9 cellular contexts compared by ENCODE assay signal in the genomic region with DNA sequence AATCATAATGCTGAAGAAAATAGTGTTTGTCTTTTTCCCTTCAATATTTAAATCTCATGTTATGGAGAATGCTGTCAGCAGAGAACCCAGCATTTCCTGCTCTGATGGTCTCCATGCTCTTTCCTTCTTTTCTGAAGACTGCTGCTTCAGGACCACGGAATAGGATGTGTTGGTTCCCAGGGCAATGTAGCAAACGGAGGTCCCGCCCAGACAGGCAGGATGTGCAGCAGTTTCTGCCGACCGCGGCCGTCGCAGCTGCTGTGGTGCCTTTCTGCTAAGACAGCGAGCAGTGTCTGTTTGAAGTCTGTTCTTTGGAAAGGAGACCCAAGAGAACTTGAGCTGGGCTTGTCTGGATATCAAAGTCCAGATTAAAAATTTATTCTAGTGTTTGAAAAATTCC.
A peak's percentile ranks its signal among the peaks of the same experiment; 100 is the strongest.
DNase-seq lines count a peak whose midpoint lies in the region; ATAC-seq, FAIRE-seq and TF ChIP-seq lines count a peak whose summit lies in the region.
"Had no signal": no experiment of that assay in that cellular context is flagged by ENCODE, and none has a peak within 500 bp of the region (broad histone marks: within the 10 kb centered on the region; RNA-seq: fewer than 3 reads in every experiment).

No MANE protein-coding gene starts in this region.

- H4K20me1 ChIP-seq in Loucy (ENCODE audit: insufficient read depth, low read length, poor library complexity, severe bottlenecking) = no peaks in the 10 kb centered on the region

- peak overlapping the region; percentile 74 for H3K18ac ChIP-seq in neuronal stem cell (ENCODE audit: low read length)

- no peak for ATAC-seq in pancreas
- ATAC-seq in HG03439 (IDR thresholded peaks at IDR 0.05; ENCODE audit: unreplicated experiment) = no peak

- H3F3A ChIP-seq in Loucy (ENCODE audit: low read depth) = no peaks in the 10 kb centered on the region

- TF ChIP-seq CTCF in Loucy (conservative IDR thresholded peaks at IDR 0.05; ENCODE audit: low read length) = no peak
- no peak for TF ChIP-seq CTCF in cardiac fibroblast (IDR thresholded peaks at IDR 0.05; ENCODE audit: low read depth, low read length)
- TF ChIP-seq CTCF in pancreas (IDR thresholded peaks at IDR 0.05) = no peak

- H3K27me3 ChIP-seq in Loucy (ENCODE audit: insufficient read depth, low read length, poor library complexity, severe bottlenecking) (peaks cover 7% of the 10 kb centered on the region), neuronal stem cell (ENCODE audit: control insufficient read depth in 3 of 3, insufficient read depth in 3 of 3, low read depth in 1 of 3, low read length in 3 of 3) (no peaks in the 10 kb centered on the region), pancreas (no peaks in the 10 kb centered on the region)
- H3K27me3 ChIP-seq: right lobe of liver had no signal

- no peak overlapping the region for H4K91ac ChIP-seq in neuronal stem cell (ENCODE audit: low read depth, low read length, poor library complexity)

- no peak overlapping the region for H2BK15ac ChIP-seq in neuronal stem cell (ENCODE audit: low read length)

- H3K9me3 ChIP-seq in Loucy (ENCODE audit: insufficient read depth, low read depth, low read length) (no peaks in the 10 kb centered on the region), neuronal stem cell (replicated peaks in 1 of 2; ENCODE audit: control insufficient read depth in 2 of 2, insufficient read depth in 1 of 2, low read depth in 1 of 2, low read length in 2 of 2) (no peaks in the 10 kb centered on the region), pancreas (no peaks in the 10 kb centered on the region)
- H3K9me3 ChIP-seq: right lobe of liver had no signal

- H3K27ac ChIP-seq in neuronal stem cell (replicated peaks; ENCODE audit: low read length) (no peak overlapping the region), pancreas (no peak overlapping the region)
- H3K27ac ChIP-seq: right lobe of liver had no signal

- no peak overlapping the region for H3K14ac ChIP-seq in neuronal stem cell (ENCODE audit: low read length)

- H2AFZ ChIP-seq in Loucy (ENCODE audit: low read length) = peak overlapping the region; percentile 74
- H2AFZ ChIP-seq in neuronal stem cell (ENCODE audit: low read length) = peak overlapping the region; percentile 77

- peak overlapping the region; percentile 67 for H3K4me3 ChIP-seq in Loucy (ENCODE audit: low read length, poor library complexity, severe bottlenecking)
- no peak overlapping the region for H3K4me3 ChIP-seq in cardiac fibroblast (replicated peaks in 1 of 2; ENCODE audit: low read depth in 2 of 2, low read length in 2 of 2)
- no peak overlapping the region for H3K4me3 ChIP-seq in neuronal stem cell (ENCODE audit: low read length in 2 of 2)
- H3K4me3 ChIP-seq in pancreas = no peak overlapping the region
- H3K4me3 ChIP-seq: right lobe of liver had no signal

- DNase-seq in GM03348 (ENCODE audit: low spot score) (peak; percentile 44), cardiac fibroblast (ENCODE audit: low read depth in 2 of 2) (peak; percentile 54 to 69), neuronal stem cell (ENCODE audit: low spot score) (no peak), COLO829 (ENCODE audit: low spot score) (no peak), pancreas (no peak)
- no peak for DNase-seq in stimulated activated naive CD4-positive, alpha-beta T cell (lab: John Stamatoyannopoulos, UW)
- DNase-seq: right lobe of liver had no signal

- intact Hi-C loops in pancreas (cut with DNase I) = no loop called here

- H3K9ac ChIP-seq in Loucy (ENCODE audit: low read depth, low read length, poor library complexity, severe bottlenecking) = peak overlapping the region; percentile 61
- H3K9ac ChIP-seq in neuronal stem cell (ENCODE audit: low read depth, low read length, poor library complexity) = peak overlapping the region; percentile 26

- FAIRE-seq in pancreas (lab: Jason Lieb, UNC) = no peak

- H3K4ac ChIP-seq in neuronal stem cell (ENCODE audit: low read length) = no peak overlapping the region

- H3K4me2 ChIP-seq in Loucy (ENCODE audit: low read depth, low read length, poor library complexity, severe bottlenecking) (peak overlapping the region; percentile 71), neuronal stem cell (ENCODE audit: insufficient read depth, low read length, poor library complexity, severe bottlenecking) (no peak overlapping the region)

- H3K9me2 ChIP-seq in Loucy (replicated peaks; ENCODE audit: low read depth, low read length) = no peaks in the 10 kb centered on the region

- H2BK12ac ChIP-seq in neuronal stem cell (ENCODE audit: low read length) = no peak overlapping the region

- no peaks in the 10 kb centered on the region for H3K36me3 ChIP-seq in Loucy (ENCODE audit: insufficient read depth, low read length)
- no peaks in the 10 kb centered on the region for H3K36me3 ChIP-seq in neuronal stem cell (replicated peaks in 1 of 2; ENCODE audit: control insufficient read depth in 2 of 2, insufficient read depth in 2 of 2, low read length in 2 of 2)
- H3K36me3 ChIP-seq in pancreas = no peaks in the 10 kb centered on the region
- H3K36me3 ChIP-seq: right lobe of liver had no signal

- H3K79me2 ChIP-seq in Loucy (ENCODE audit: insufficient read depth, low read length) = no peaks in the 10 kb centered on the region

- H2BK120ac ChIP-seq in neuronal stem cell (ENCODE audit: low read depth, low read length) = no peak overlapping the region

- H4K8ac ChIP-seq in neuronal stem cell (ENCODE audit: low read depth, low read length) = no peak overlapping the region

- H2BK5ac ChIP-seq in neuronal stem cell (ENCODE audit: low read length) = no peak overlapping the region

- H3K23ac ChIP-seq in neuronal stem cell (ENCODE audit: low read depth, low read length, poor library complexity) = no peak overlapping the region

- no peak overlapping the region for H2AK5ac ChIP-seq in neuronal stem cell (ENCODE audit: low read depth, low read length)

- no peaks in the 10 kb centered on the region for H3K79me1 ChIP-seq in neuronal stem cell (ENCODE audit: low read depth, low read length)

- no CpG with 5 or more reads among the region's 9 CpGs for WGBS in neuronal stem cell (ENCODE audit: extremely low coverage in 2 of 2, insufficient read length in 2 of 2, insufficient replicate concordance in 1 of 2), 2 donors
- WGBS in pancreas, 2 donors = 33 to 39% methylated on average over 9 of the region's 9 CpGs

- peaks cover 14% of the 10 kb centered on the region for H3K4me1 ChIP-seq in Loucy (ENCODE audit: insufficient read depth, low read length, poor library complexity, severe bottlenecking)
- H3K4me1 ChIP-seq in neuronal stem cell (ENCODE audit: control insufficient read depth in 2 of 2, insufficient read depth in 1 of 2, low read depth in 1 of 2, low read length in 2 of 2) = peaks cover 0 to 6% of the 10 kb centered on the region in 2 donors
- no peaks in the 10 kb centered on the region for H3K4me1 ChIP-seq in pancreas
- H3K4me1 ChIP-seq: right lobe of liver had no signal

Comparison
In these comparisons a context has a peak if more than half of its experiments do, and no peak if none do; other contexts are left out.
1. DNase-seq: peak in GM03348 (single experiment) and cardiac fibroblast (2 of 2); none in neuronal stem cell (single experiment), COLO829 (single experiment), stimulated activated naive CD4-positive, alpha-beta T cell (0 of 6) and pancreas (0 of 6).